Comparison of ENCODE assay signal across 1 cellular context in the genomic region with DNA sequence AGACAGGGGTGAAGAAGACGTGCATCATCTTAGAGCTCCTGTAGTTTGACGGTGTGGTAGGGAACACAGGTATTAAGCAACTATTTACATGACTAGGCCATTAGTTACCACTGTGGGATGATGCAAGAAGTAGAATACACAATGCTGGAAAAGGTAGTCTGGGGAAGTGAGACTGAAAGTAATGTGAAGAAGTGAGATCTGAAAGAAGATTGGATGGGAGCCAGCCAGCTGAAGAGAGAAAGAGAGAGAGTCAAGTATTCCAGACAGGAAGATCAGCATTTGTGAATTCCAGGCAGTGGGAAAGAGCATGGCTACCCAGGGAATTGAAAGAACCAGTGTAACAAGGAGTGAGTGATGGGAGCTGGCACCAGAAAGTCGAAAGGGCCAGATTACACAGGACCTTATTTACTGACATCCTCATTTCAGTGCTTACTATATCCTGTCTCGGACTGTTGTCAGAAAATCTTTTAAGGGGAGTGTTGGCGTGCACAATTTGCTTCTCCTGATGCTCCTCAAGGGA.
TF ChIP-seq lines count a peak whose summit lies in the region.

No MANE protein-coding gene starts in this region.

TF ChIP-seq in K562, 482 proteins besides CTCF, POLR2A, EP300 and RAD21 (continued from another document):
- TF ChIP-seq JUN (IDR thresholded peaks at IDR 0.05; ENCODE audit: borderline replicate concordance, low read depth, low read length) (0 out of 2 replicates have a peak, but pooled peaks have one; percentile 11), JUN (CRISPR knock-in tag; IDR thresholded peaks at IDR 0.05; ENCODE audit: borderline replicate concordance) (no peak), MAFG (tag; conservative IDR thresholded peaks at IDR 0.05) (peak; percentile 35; the same call in 1 of the 2 replicates), PHB (CRISPR knock-in tag; IDR thresholded peaks at IDR 0.05) (no peak), NFYB (IDR thresholded peaks at IDR 0.05; ENCODE audit: extremely low read depth, insufficient read length) (no peak), ZNF639 (CRISPR knock-in tag; conservative IDR thresholded peaks at IDR 0.05 in 1 of 2, IDR thresholded peaks at IDR 0.05 in 1 of 2) (no peak), NFIC (IDR thresholded peaks at IDR 0.05) (peak; percentile 85), FOSL1 (tag; conservative IDR thresholded peaks at IDR 0.05) (0 out of 2 replicates have a peak, but pooled peaks have one; percentile 20), CTBP1 (IDR thresholded peaks at IDR 0.05; ENCODE audit: borderline replicate concordance) (peak; percentile 61; the same call in 1 of the 2 replicates), CEBPG (CRISPR knock-in tag; IDR thresholded peaks at IDR 0.05) (peak; percentile 90), CEBPG (tag; conservative IDR thresholded peaks at IDR 0.05 in 1 of 2, IDR thresholded peaks at IDR 0.05 in 1 of 2) (peak; percentile 96), SRSF9 (IDR thresholded peaks at IDR 0.05; ENCODE audit: borderline replicate concordance, low read depth, low read length) (no peak), FOXJ2 (tag; IDR thresholded peaks at IDR 0.05) (peak; percentile 61), CHD4 (IDR thresholded peaks at IDR 0.05; ENCODE audit: insufficient read depth, insufficient replicate concordance, low read depth, low read length, poor library complexity, severe bottlenecking) (no peak), ZZZ3 (IDR thresholded peaks at IDR 0.05) (no peak), ZNF253 (CRISPR knock-in tag; conservative IDR thresholded peaks at IDR 0.05) (no peak), SMARCA4 (IDR thresholded peaks at IDR 0.05) (peak; percentile 44; the same call in 1 of the 2 replicates)
- TF ChIP-seq, protein P1, sequence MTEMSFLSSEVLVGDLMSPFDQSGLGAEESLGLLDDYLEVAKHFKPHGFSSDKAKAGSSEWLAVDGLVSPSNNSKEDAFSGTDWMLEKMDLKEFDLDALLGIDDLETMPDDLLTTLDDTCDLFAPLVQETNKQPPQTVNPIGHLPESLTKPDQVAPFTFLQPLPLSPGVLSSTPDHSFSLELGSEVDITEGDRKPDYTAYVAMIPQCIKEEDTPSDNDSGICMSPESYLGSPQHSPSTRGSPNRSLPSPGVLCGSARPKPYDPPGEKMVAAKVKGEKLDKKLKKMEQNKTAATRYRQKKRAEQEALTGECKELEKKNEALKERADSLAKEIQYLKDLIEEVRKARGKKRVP (CRISPR knock-in tag; IDR thresholded peaks at IDR 0.05): peak; percentile 51; the same call in 1 of the 2 replicates
- TF ChIP-seq, protein P2, sequence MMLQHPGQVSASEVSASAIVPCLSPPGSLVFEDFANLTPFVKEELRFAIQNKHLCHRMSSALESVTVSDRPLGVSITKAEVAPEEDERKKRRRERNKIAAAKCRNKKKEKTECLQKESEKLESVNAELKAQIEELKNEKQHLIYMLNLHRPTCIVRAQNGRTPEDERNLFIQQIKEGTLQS (IDR thresholded peaks at IDR 0.05): peak; percentile 94
- TF ChIP-seq, protein P2 (CRISPR knock-in tag; conservative IDR thresholded peaks at IDR 0.05): no peak
- TF ChIP-seq, protein P3, sequence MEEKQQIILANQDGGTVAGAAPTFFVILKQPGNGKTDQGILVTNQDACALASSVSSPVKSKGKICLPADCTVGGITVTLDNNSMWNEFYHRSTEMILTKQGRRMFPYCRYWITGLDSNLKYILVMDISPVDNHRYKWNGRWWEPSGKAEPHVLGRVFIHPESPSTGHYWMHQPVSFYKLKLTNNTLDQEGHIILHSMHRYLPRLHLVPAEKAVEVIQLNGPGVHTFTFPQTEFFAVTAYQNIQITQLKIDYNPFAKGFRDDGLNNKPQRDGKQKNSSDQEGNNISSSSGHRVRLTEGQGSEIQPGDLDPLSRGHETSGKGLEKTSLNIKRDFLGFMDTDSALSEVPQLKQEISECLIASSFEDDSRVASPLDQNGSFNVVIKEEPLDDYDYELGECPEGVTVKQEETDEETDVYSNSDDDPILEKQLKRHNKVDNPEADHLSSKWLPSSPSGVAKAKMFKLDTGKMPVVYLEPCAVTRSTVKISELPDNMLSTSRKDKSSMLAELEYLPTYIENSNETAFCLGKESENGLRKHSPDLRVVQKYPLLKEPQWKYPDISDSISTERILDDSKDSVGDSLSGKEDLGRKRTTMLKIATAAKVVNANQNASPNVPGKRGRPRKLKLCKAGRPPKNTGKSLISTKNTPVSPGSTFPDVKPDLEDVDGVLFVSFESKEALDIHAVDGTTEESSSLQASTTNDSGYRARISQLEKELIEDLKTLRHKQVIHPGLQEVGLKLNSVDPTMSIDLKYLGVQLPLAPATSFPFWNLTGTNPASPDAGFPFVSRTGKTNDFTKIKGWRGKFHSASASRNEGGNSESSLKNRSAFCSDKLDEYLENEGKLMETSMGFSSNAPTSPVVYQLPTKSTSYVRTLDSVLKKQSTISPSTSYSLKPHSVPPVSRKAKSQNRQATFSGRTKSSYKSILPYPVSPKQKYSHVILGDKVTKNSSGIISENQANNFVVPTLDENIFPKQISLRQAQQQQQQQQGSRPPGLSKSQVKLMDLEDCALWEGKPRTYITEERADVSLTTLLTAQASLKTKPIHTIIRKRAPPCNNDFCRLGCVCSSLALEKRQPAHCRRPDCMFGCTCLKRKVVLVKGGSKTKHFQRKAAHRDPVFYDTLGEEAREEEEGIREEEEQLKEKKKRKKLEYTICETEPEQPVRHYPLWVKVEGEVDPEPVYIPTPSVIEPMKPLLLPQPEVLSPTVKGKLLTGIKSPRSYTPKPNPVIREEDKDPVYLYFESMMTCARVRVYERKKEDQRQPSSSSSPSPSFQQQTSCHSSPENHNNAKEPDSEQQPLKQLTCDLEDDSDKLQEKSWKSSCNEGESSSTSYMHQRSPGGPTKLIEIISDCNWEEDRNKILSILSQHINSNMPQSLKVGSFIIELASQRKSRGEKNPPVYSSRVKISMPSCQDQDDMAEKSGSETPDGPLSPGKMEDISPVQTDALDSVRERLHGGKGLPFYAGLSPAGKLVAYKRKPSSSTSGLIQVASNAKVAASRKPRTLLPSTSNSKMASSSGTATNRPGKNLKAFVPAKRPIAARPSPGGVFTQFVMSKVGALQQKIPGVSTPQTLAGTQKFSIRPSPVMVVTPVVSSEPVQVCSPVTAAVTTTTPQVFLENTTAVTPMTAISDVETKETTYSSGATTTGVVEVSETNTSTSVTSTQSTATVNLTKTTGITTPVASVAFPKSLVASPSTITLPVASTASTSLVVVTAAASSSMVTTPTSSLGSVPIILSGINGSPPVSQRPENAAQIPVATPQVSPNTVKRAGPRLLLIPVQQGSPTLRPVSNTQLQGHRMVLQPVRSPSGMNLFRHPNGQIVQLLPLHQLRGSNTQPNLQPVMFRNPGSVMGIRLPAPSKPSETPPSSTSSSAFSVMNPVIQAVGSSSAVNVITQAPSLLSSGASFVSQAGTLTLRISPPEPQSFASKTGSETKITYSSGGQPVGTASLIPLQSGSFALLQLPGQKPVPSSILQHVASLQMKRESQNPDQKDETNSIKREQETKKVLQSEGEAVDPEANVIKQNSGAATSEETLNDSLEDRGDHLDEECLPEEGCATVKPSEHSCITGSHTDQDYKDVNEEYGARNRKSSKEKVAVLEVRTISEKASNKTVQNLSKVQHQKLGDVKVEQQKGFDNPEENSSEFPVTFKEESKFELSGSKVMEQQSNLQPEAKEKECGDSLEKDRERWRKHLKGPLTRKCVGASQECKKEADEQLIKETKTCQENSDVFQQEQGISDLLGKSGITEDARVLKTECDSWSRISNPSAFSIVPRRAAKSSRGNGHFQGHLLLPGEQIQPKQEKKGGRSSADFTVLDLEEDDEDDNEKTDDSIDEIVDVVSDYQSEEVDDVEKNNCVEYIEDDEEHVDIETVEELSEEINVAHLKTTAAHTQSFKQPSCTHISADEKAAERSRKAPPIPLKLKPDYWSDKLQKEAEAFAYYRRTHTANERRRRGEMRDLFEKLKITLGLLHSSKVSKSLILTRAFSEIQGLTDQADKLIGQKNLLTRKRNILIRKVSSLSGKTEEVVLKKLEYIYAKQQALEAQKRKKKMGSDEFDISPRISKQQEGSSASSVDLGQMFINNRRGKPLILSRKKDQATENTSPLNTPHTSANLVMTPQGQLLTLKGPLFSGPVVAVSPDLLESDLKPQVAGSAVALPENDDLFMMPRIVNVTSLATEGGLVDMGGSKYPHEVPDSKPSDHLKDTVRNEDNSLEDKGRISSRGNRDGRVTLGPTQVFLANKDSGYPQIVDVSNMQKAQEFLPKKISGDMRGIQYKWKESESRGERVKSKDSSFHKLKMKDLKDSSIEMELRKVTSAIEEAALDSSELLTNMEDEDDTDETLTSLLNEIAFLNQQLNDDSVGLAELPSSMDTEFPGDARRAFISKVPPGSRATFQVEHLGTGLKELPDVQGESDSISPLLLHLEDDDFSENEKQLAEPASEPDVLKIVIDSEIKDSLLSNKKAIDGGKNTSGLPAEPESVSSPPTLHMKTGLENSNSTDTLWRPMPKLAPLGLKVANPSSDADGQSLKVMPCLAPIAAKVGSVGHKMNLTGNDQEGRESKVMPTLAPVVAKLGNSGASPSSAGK (IDR thresholded peaks at IDR 0.05): 0 out of 2 replicates have a peak, but pooled peaks have one; percentile 18
- TF ChIP-seq, protein P4, sequence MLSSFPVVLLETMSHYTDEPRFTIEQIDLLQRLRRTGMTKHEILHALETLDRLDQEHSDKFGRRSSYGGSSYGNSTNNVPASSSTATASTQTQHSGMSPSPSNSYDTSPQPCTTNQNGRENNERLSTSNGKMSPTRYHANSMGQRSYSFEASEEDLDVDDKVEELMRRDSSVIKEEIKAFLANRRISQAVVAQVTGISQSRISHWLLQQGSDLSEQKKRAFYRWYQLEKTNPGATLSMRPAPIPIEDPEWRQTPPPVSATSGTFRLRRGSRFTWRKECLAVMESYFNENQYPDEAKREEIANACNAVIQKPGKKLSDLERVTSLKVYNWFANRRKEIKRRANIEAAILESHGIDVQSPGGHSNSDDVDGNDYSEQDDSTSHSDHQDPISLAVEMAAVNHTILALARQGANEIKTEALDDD (IDR thresholded peaks at IDR 0.05): 0 out of 2 replicates have a peak, but pooled peaks have one; percentile 57
- TF ChIP-seq, protein P5, sequence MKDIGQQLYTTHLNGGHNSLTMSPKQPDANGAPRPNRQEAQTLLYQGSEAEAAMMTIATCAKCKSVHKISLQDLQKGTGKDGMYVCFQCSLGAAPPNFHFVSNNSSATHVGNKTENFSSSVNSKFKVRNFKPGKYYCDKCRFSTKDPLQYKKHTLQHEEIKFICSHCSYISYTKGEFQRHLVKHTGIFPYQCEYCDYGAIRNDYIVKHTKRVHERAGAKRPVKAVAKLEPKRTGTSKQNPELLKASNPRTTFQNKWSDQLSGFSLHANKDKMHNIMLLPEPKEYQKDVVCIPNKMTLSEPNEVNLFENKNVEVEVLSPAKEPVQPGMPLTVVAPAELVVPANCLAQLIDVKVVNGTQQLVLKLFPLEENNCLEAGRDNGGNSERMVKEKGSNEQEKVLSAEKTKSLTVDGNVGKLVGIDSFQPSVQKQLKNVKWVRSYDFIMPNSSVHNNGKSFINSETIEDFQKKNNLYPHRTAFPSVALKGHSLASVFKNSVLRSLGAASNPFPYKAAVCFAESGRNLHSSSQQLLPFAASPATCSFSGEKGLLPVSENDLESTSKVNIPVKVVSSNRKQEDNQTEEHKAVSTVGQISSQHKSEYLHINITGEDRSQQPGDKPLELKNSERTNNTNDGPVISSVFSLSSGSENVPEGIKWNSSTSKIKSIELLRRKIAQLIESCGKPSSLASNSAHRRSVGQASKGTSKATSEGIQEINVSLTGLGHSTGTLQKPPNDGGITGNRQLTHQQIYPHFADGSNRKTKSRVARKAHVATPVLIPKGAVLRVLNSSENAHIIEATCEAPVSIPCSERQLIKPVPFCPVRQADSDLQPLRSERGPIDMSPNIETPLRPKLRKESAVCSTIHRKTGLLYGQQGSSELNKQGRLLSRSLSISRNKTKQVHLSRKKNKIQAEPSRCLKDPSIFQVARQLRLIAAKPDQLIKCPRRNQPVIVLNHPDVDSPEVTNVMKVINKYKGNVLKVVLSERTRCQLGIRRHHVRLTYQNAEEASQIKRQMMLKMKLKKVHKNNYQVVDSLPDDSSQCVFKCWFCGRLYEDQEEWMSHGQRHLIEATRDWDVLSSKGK (CRISPR knock-in tag; IDR thresholded peaks at IDR 0.05): no peak
